8 cellular contexts compared by ENCODE assay signal in genomic region chr19:36527873-36528193, GRCh38. TPM values are rescaled to one million over a fixed set of nuclear protein-coding genes. Genes with fewer than 3 reads are reported as not detected.
A peak's percentile ranks its signal among the peaks of the same experiment; 100 is the strongest.
DNase-seq lines count a peak whose midpoint lies in the region; ATAC-seq lines count a peak whose summit lies in the region.

No MANE protein-coding gene starts in this region.

- no peak for DNase-seq in activated CD4-positive, alpha-beta memory T cell treated with anti-CD3 and anti-CD28 coated beads, Interleukin-2, amount 10 ng/mL, durations not matched to agents 7 days and 5 days
- DNase-seq in iPS DF 6.9 (ENCODE audit: low read depth, low spot score) (no peak), medulla oblongata (ENCODE audit: extremely low spot score) (no peak)
- DNase-seq in stimulated activated naive B cell treated with anti-CD40 and anti-IgM and Interleukin-4, amounts not matched to agents 10 μg/mL and 1 μg/mL and 100 μg/mL, for 72 hours = no peak

- peak overlapping the region; percentile 94 for H3K4me3 Mint-ChIP-seq in activated CD4-positive, alpha-beta memory T cell treated with anti-CD3 and anti-CD28 coated beads, Interleukin-2, amount 10 ng/mL, durations not matched to agents 7 days and 5 days
- peak overlapping the region; percentile 97 for H3K4me3 Mint-ChIP-seq in stimulated activated naive B cell treated with anti-CD40 and anti-IgM and Interleukin-4, amounts not matched to agents 10 μg/mL and 1 μg/mL and 100 μg/mL, for 72 hours

- no peaks in the 10 kb centered on the region for H3K27me3 Mint-ChIP-seq in activated CD4-positive, alpha-beta memory T cell treated with anti-CD3 and anti-CD28 coated beads, Interleukin-2, amount 10 ng/mL, durations not matched to agents 7 days and 5 days
- H3K27me3 Mint-ChIP-seq in stimulated activated naive B cell treated with anti-CD40 and anti-IgM and Interleukin-4, amounts not matched to agents 10 μg/mL and 1 μg/mL and 100 μg/mL, for 72 hours = no peaks in the 10 kb centered on the region

- peaks cover 23% of the 10 kb centered on the region for H3K4me1 Mint-ChIP-seq in activated CD4-positive, alpha-beta memory T cell treated with anti-CD3 and anti-CD28 coated beads, Interleukin-2, amount 10 ng/mL, durations not matched to agents 7 days and 5 days
- H3K4me1 Mint-ChIP-seq in stimulated activated naive B cell treated with anti-CD40 and anti-IgM and Interleukin-4, amounts not matched to agents 10 μg/mL and 1 μg/mL and 100 μg/mL, for 72 hours = peaks cover 18 to 22% of the 10 kb centered on the region in 2 donors

- H3K4me1 ChIP-seq in iPS DF 6.9 (ENCODE audit: control insufficient read depth, insufficient read depth, low read length) = no peaks in the 10 kb centered on the region; the same call in 1 of the 2 replicates

- WGBS in iPS DF 6.9 (ENCODE audit: insufficient coverage, insufficient read length) = no CpG with 5 or more reads among the region's 13 CpGs

- H3K27me3 ChIP-seq in iPS DF 6.9 (ENCODE audit: control insufficient read depth, insufficient read depth, low read length) = no peaks in the 10 kb centered on the region

- no peaks in the 10 kb centered on the region; the same call in 1 of the 2 replicates for H3K36me3 ChIP-seq in iPS DF 6.9 (ENCODE audit: control insufficient read depth, insufficient read depth, low read length)

- H3K27ac Mint-ChIP-seq in activated CD4-positive, alpha-beta memory T cell treated with anti-CD3 and anti-CD28 coated beads, Interleukin-2, amount 10 ng/mL, durations not matched to agents 7 days and 5 days = peak overlapping the region; percentile 91
- H3K27ac Mint-ChIP-seq in stimulated activated naive B cell treated with anti-CD40 and anti-IgM and Interleukin-4, amounts not matched to agents 10 μg/mL and 1 μg/mL and 100 μg/mL, for 72 hours = peak overlapping the region; percentile 98

- POLR2A ChIA-PET in activated CD4-positive, alpha-beta memory T cell treated with anti-CD3 and anti-CD28 coated beads, Interleukin-2, amount 10 ng/mL, durations not matched to agents 7 days and 5 days (lab: Charles Lee) = interaction anchor here (0.6 to 3.5 kb wide), 14 partner anchors 13 to 941 kb away, joined by 3 to 30 read pairs (median 4); partner anchors contain the start of genes POLR2I, TBCB, ZFP14 and ZNF146

- H3K9me3 Mint-ChIP-seq in activated CD4-positive, alpha-beta memory T cell treated with anti-CD3 and anti-CD28 coated beads, Interleukin-2, amount 10 ng/mL, durations not matched to agents 7 days and 5 days = peaks cover 37% of the 10 kb centered on the region
- H3K9me3 Mint-ChIP-seq in stimulated activated naive B cell treated with anti-CD40 and anti-IgM and Interleukin-4, amounts not matched to agents 10 μg/mL and 1 μg/mL and 100 μg/mL, for 72 hours = peaks cover 9 to 13% of the 10 kb centered on the region in 2 donors

- CTCF ChIA-PET in activated CD4-positive, alpha-beta memory T cell treated with anti-CD3 and anti-CD28 coated beads, Interleukin-2, amount 10 ng/mL, durations not matched to agents 7 days and 5 days (lab: Charles Lee) = interaction anchor here (1.1 to 1.6 kb wide), 2 partner anchors 19 to 45 kb away, joined by 3 to 6 read pairs; partner anchors contain the start of gene ZNF529

- H3K4me3 ChIP-seq in iPS DF 6.9 (ENCODE audit: low read length) = peak overlapping the region; percentile 90

- peaks cover 45% of the 10 kb centered on the region for H3K36me3 Mint-ChIP-seq in activated CD4-positive, alpha-beta memory T cell treated with anti-CD3 and anti-CD28 coated beads, Interleukin-2, amount 10 ng/mL, durations not matched to agents 7 days and 5 days (ENCODE audit: low read depth)
- H3K36me3 Mint-ChIP-seq in stimulated activated naive B cell treated with anti-CD40 and anti-IgM and Interleukin-4, amounts not matched to agents 10 μg/mL and 1 μg/mL and 100 μg/mL, for 72 hours = peaks cover 39 to 54% of the 10 kb centered on the region in 2 donors

- ATAC-seq in HG02588 (IDR thresholded peaks at IDR 0.05; ENCODE audit: unreplicated experiment) (peak; percentile 1), HG03045 (IDR thresholded peaks at IDR 0.05; ENCODE audit: unreplicated experiment) (no peak), HG03442 (IDR thresholded peaks at IDR 0.05; ENCODE audit: unreplicated experiment) (no peak), GM21381 (IDR thresholded peaks at IDR 0.05; ENCODE audit: unreplicated experiment) (no peak)
- peak in 1 of 2 donors; percentile 7 for ATAC-seq in stimulated activated naive B cell treated with anti-CD40 and anti-IgM and Interleukin-4, amounts not matched to agents 10 μg/mL and 1 μg/mL and 100 μg/mL, for 72 hours (replicated peaks)

- H3K27ac ChIP-seq in iPS DF 6.9 (ENCODE audit: low read length) = no peak overlapping the region

- H3K9me3 ChIP-seq in iPS DF 6.9 (ENCODE audit: control insufficient read depth, insufficient read depth, low read length) = no peaks in the 10 kb centered on the region

RNA-seq across cellular contexts. Expression of gene ZNF260, which starts 0.2 kb away (rescaled TPM):
- total RNA-seq in activated CD4-positive, alpha-beta memory T cell treated with anti-CD3 and anti-CD28 coated beads, Interleukin-2, amount 10 ng/mL, durations not matched to agents 7 days and 5 days = 1 to 10 TPM; 9.0 to 9.9 TPM

RNA-seq across cellular contexts. Expression of gene ZNF566, which starts 38.5 kb away (rescaled TPM):
- 1 to 10 TPM; 8.5 to 8.7 TPM for total RNA-seq in activated CD4-positive, alpha-beta memory T cell treated with anti-CD3 and anti-CD28 coated beads, Interleukin-2, amount 10 ng/mL, durations not matched to agents 7 days and 5 days

RNA-seq across cellular contexts. Expression of gene ZNF529, which starts 45.3 kb away (rescaled TPM):
- 10 to 100 TPM; 11.1 to 14.6 TPM for total RNA-seq in activated CD4-positive, alpha-beta memory T cell treated with anti-CD3 and anti-CD28 coated beads, Interleukin-2, amount 10 ng/mL, durations not matched to agents 7 days and 5 days
